8 cellular contexts compared by ENCODE assay signal in genomic region chr12:47705239-47705570, GRCh38. TPM values are rescaled to one million over a fixed set of nuclear protein-coding genes. Genes with fewer than 3 reads are reported as not detected.
A peak's percentile ranks its signal among the peaks of the same experiment; 100 is the strongest.
DNase-seq lines count a peak whose midpoint lies in the region; ATAC-seq and TF ChIP-seq lines count a peak whose summit lies in the region.

No MANE protein-coding gene starts in this region.

- peak overlapping the region; percentile 99 for H3K4me3 Mint-ChIP-seq in T-helper 17 cell

- ATAC-seq in GM21723 (IDR thresholded peaks at IDR 0.05; ENCODE audit: unreplicated experiment) (peak; percentile 0), T-helper 17 cell (no peak), GM19035 (IDR thresholded peaks at IDR 0.05; ENCODE audit: unreplicated experiment) (no peak)

- H3K4me3 ChIP-seq in fibroblast of villous mesenchyme (ENCODE audit: low read depth, low read length) (peak overlapping the region; percentile 78), skeletal muscle satellite cell (ENCODE audit: low read length) (peak overlapping the region; percentile 84)

- peaks cover 47% of the 10 kb centered on the region for H3K4me1 Mint-ChIP-seq in T-helper 17 cell

- no peaks in the 10 kb centered on the region for H3K27me3 Mint-ChIP-seq in T-helper 17 cell

- no peaks in the 10 kb centered on the region for H3K9me3 ChIP-seq in T-helper 17 cell (ENCODE audit: control insufficient read depth, low read length, poor library complexity, severe bottlenecking)
- no peaks in the 10 kb centered on the region for H3K9me3 ChIP-seq in skeletal muscle satellite cell (replicated peaks; ENCODE audit: low read length)

- peak overlapping the region; percentile 84 for H3K4me2 ChIP-seq in skeletal muscle satellite cell (ENCODE audit: low read length)

- peaks cover 3% of the 10 kb centered on the region for H3K4me1 ChIP-seq in skeletal muscle satellite cell (ENCODE audit: control insufficient read depth, insufficient read depth, low read length)

- no peaks in the 10 kb centered on the region for H3K27me3 ChIP-seq in skeletal muscle satellite cell (ENCODE audit: control insufficient read depth, insufficient read depth, low read length)

- H3K9ac ChIP-seq in skeletal muscle satellite cell (ENCODE audit: low read depth, low read length), result peak overlapping the region; percentile 85

- peaks cover 6% of the 10 kb centered on the region for H3K36me3 Mint-ChIP-seq in T-helper 17 cell (ENCODE audit: low read depth)

- DNase-seq in T-helper 17 cell (no peak), fibroblast of villous mesenchyme (ENCODE audit: low read depth) (no peak), NCI-H1105 treated with DMSO at 0.1 percent for 48 hours (lab: John Stamatoyannopoulos, UW) (no peak), HUDEP-2 (lab: John Stamatoyannopoulos, UW; ENCODE audit: unreplicated experiment in 76 of 76) (no peak), NCI-H1105 (lab: John Stamatoyannopoulos, UW) (no peak)

- H3K27ac Mint-ChIP-seq in T-helper 17 cell, result peak overlapping the region; percentile 98

- peaks cover 12% of the 10 kb centered on the region for H3K36me3 ChIP-seq in skeletal muscle satellite cell (ENCODE audit: insufficient read depth, low read length)

- TF ChIP-seq CTCF in fibroblast of villous mesenchyme (IDR thresholded peaks at IDR 0.05; ENCODE audit: insufficient read depth, low read depth, low read length), result no peak

RNA-seq across cellular contexts. Expression of gene RPAP3, which starts 0.6 kb away (rescaled TPM):
- total RNA-seq in T-helper 17 cell (10 to 100 TPM; 22.7 to 23.5 TPM), fibroblast of villous mesenchyme (19.0 and 26.3 TPM in 2 replicates)
- total RNA-seq in skeletal muscle satellite cell (2012; rRNA removed), result 14.6 and 18.5 TPM in 2 replicates

RNA-seq across cellular contexts. Expression of gene ENDOU, which starts 20.1 kb away (rescaled TPM):
- total RNA-seq in T-helper 17 cell (under 1 TPM in 1 of 2 donors, not detected in 1; 0.12 TPM), fibroblast of villous mesenchyme (not detected in 2 replicates)
- 0.22 and 0.25 TPM in 2 replicates for total RNA-seq in skeletal muscle satellite cell (2012; rRNA removed)

RNA-seq across cellular contexts. Expression of gene RAPGEF3, which starts 53.5 kb away (rescaled TPM):
- total RNA-seq in T-helper 17 cell (under 1 TPM; 0.27 to 0.55 TPM), fibroblast of villous mesenchyme (3.2 and 9.1 TPM in 2 replicates)
- 1.1 and 2.3 TPM in 2 replicates for total RNA-seq in skeletal muscle satellite cell (2012; rRNA removed)
